Comparison of ENCODE assay signal across 30 cellular contexts in genomic region chr6:131693384-131693783, GRCh38. TPM values are rescaled to one million over a fixed set of nuclear protein-coding genes. Genes with fewer than 3 reads are reported as not detected.
"Had no signal": no experiment of that assay in that cellular context is flagged by ENCODE, and none has a peak within 500 bp of the region (broad histone marks: within the 10 kb centered on the region; RNA-seq: fewer than 3 reads in every experiment).

No MANE protein-coding gene starts in this region.

- H3K27ac ChIP-seq: heart right ventricle, neutrophil, psoas muscle, spleen, thoracic aorta, transverse colon had no signal

- H3K36me3 Mint-ChIP-seq: naive thymus-derived CD8-positive, alpha-beta T cell; stimulated activated memory B cell treated with anti-CD40 and anti-IgM and Interleukin-4, amounts not matched to agents 10 μg/mL and 1 μg/mL and 100 μg/mL, for 72 hours had no signal

- H3K9me3 Mint-ChIP-seq: stimulated activated memory B cell treated with anti-CD40 and anti-IgM and Interleukin-4, amounts not matched to agents 10 μg/mL and 1 μg/mL and 100 μg/mL, for 72 hours; stimulated activated naive CD8-positive, alpha-beta T cell treated with anti-CD3 and anti-CD28 coated beads, Interleukin-15, amount 100 ng/mL, for 72 hours had no signal

- H3K4me1 ChIP-seq: heart right ventricle, psoas muscle, transverse colon had no signal

- H3K27me3 ChIP-seq: heart right ventricle, neutrophil, spleen, transverse colon had no signal

- H3K27ac Mint-ChIP-seq: naive thymus-derived CD8-positive, alpha-beta T cell; stimulated activated memory B cell treated with anti-CD40 and anti-IgM and Interleukin-4, amounts not matched to agents 10 μg/mL and 1 μg/mL and 100 μg/mL, for 72 hours; stimulated activated naive CD8-positive, alpha-beta T cell treated with anti-CD3 and anti-CD28 coated beads, Interleukin-15, amount 100 ng/mL, for 72 hours had no signal

- DNase-seq: effector memory CD4-positive, alpha-beta T cell; heart right ventricle; hypothalamus; left cardiac atrium; left ventricle myocardium superior; mammary epithelial cell; mucosa of descending colon; naive thymus-derived CD8-positive, alpha-beta T cell; psoas muscle; retina; spleen; stimulated activated CD4-positive, alpha-beta T cell treated with anti-CD3 and anti-CD28 coated beads, Interleukin-15, amount 100 ng/mL, for 24 hours; stimulated activated CD4-positive, alpha-beta T cell treated with anti-CD3 and anti-CD28 coated beads, Interleukin-1b, Interleukin-23, amount 100 ng/mL, for 48 hours; stimulated activated CD4-positive, alpha-beta T cell treated with anti-CD3 and anti-CD28 coated beads, Interleukin-4, amount 100 ng/mL, for 24 hours; stimulated activated naive CD8-positive, alpha-beta T cell treated with anti-CD3 and anti-CD28 coated beads, Interleukin-15, amount 100 ng/mL, for 72 hours; transverse colon had no signal

- H3K36me3 ChIP-seq: heart right ventricle, neutrophil, spleen, thoracic aorta, transverse colon had no signal

- H3K4me3 ChIP-seq: heart right ventricle, mucosa of descending colon, psoas muscle, spleen, thoracic aorta, transverse colon had no signal

- H3K4me3 Mint-ChIP-seq: naive thymus-derived CD8-positive, alpha-beta T cell; stimulated activated memory B cell treated with anti-CD40 and anti-IgM and Interleukin-4, amounts not matched to agents 10 μg/mL and 1 μg/mL and 100 μg/mL, for 72 hours; stimulated activated naive CD8-positive, alpha-beta T cell treated with anti-CD3 and anti-CD28 coated beads, Interleukin-15, amount 100 ng/mL, for 72 hours had no signal

- ATAC-seq: esophagus mucosa; heart right ventricle; left cardiac atrium; left ventricle myocardium superior; mucosa of descending colon; naive thymus-derived CD8-positive, alpha-beta T cell; psoas muscle; sciatic nerve; stimulated activated memory B cell treated with anti-CD40 and anti-IgM and Interleukin-4, amounts not matched to agents 10 μg/mL and 1 μg/mL and 100 μg/mL, for 72 hours; stimulated activated naive CD8-positive, alpha-beta T cell treated with anti-CD3 and anti-CD28 coated beads, Interleukin-15, amount 100 ng/mL, for 72 hours had no signal

RNA-seq across cellular contexts. Expression of gene OR2A4, which starts 7.8 kb away (rescaled TPM):
- total RNA-seq: esophagus mucosa; fibroblast of lung; frontal cortex; glomerular endothelial cell; heart right ventricle; left cardiac atrium; left ventricle myocardium superior; mammary epithelial cell; mucosa of descending colon; naive thymus-derived CD8-positive, alpha-beta T cell; osteoblast; sciatic nerve; spleen; thoracic aorta; transverse colon; ureter had no signal
- polyA plus RNA-seq: heart right ventricle; keratinocyte; mammary epithelial cell; naive thymus-derived CD8-positive, alpha-beta T cell; neural cell; psoas muscle had no signal

RNA-seq across cellular contexts. Expression of gene CTAGE9, which starts 17.4 kb away (rescaled TPM):
- total RNA-seq: esophagus mucosa; fibroblast of lung; frontal cortex; glomerular endothelial cell; heart right ventricle; left cardiac atrium; left ventricle myocardium superior; mammary epithelial cell; mucosa of descending colon; naive thymus-derived CD8-positive, alpha-beta T cell; osteoblast; psoas muscle; sciatic nerve; skeletal muscle tissue; spleen; subcutaneous adipose tissue; thoracic aorta; transverse colon; ureter had no signal
- polyA plus RNA-seq: fibroblast of lung; heart right ventricle; keratinocyte; mammary epithelial cell; naive thymus-derived CD8-positive, alpha-beta T cell; neural cell; psoas muscle; spleen had no signal

RNA-seq across cellular contexts. Expression of gene ENPP3, which starts 56.3 kb away (rescaled TPM):
- total RNA-seq: glomerular endothelial cell, left ventricle myocardium superior, mammary epithelial cell, osteoblast had no signal
- polyA plus RNA-seq: keratinocyte, mammary epithelial cell had no signal
